Comparison of ENCODE assay signal across 8 cellular contexts in genomic region chr21:36155603-36156338, GRCh38. TPM values are rescaled to one million over a fixed set of nuclear protein-coding genes. Genes with fewer than 3 reads are reported as not detected.
DNase-seq lines count a peak whose midpoint lies in the region; ATAC-seq and TF ChIP-seq lines count a peak whose summit lies in the region.

No MANE protein-coding gene starts in this region.

- H3K27me3 ChIP-seq in MM.1S (replicated peaks; ENCODE audit: insufficient read depth, low read length) = no peaks in the 10 kb centered on the region; the same call in 1 of the 2 replicates
- H3K27me3 ChIP-seq in upper lobe of right lung = no peaks in the 10 kb centered on the region

- peak overlapping the region; percentile 80 to 89 (median 88) for H3K4me3 Mint-ChIP-seq in brain

- H3K27me3 Mint-ChIP-seq in brain = peaks cover 29% of the 10 kb centered on the region

- peaks cover 19% of the 10 kb centered on the region for H3K4me1 Mint-ChIP-seq in brain

- H3K9ac ChIP-seq in MM.1S (ENCODE audit: low read length) = peak overlapping the region; percentile 40; the same call in 1 of the 2 replicates

- H3K27ac Mint-ChIP-seq in brain = no peak overlapping the region

- no peaks in the 10 kb centered on the region for H3K9me3 ChIP-seq in MM.1S (replicated peaks; ENCODE audit: insufficient read depth, low read length)
- no peaks in the 10 kb centered on the region for H3K9me3 ChIP-seq in upper lobe of right lung

- H3F3A ChIP-seq in MM.1S (ENCODE audit: insufficient read depth, low read length) = no peaks in the 10 kb centered on the region

- peak in 1 of 2 donors; percentile 73 for TF ChIP-seq POLR2A in lower leg skin (IDR thresholded peaks at IDR 0.05)

- peak overlapping the region; percentile 62 for H3K4me3 ChIP-seq in GM12865 (ENCODE audit: low read depth, low read length)
- peak overlapping the region; percentile 69 for H3K4me3 ChIP-seq in MM.1S (ENCODE audit: low read length)
- peak overlapping the region; percentile 51 for H3K4me3 ChIP-seq in lower leg skin (ENCODE audit: low read depth, poor library complexity, severe bottlenecking)
- H3K4me3 ChIP-seq in upper lobe of right lung = peak overlapping the region; percentile 75

- H3K9me3 Mint-ChIP-seq in brain = peaks cover 0 to 3% (median 0%) of the 10 kb centered on the region in 5 experiments

- intact Hi-C loops in lower leg skin (cut with DNase I; ENCODE audit: low total_unique reads) = no loop called here
- intact Hi-C loops in upper lobe of right lung (cut with DNase I) = no loop called here
- intact Hi-C loops in head of caudate nucleus (cut with DNase I) = no loop called here

- H3K4me1 ChIP-seq in MM.1S (ENCODE audit: low read length) (peaks cover 4% of the 10 kb centered on the region), upper lobe of right lung (peaks cover 18% of the 10 kb centered on the region)

- TF ChIP-seq CTCF in GM12865 (IDR thresholded peaks at IDR 0.05; ENCODE audit: insufficient read depth, low read depth, low read length, missing control alignments) (no peak), MM.1S (IDR thresholded peaks at IDR 0.05; ENCODE audit: low read length) (no peak), brain (conservative IDR thresholded peaks at IDR 0.05) (no peak), lower leg skin (IDR thresholded peaks at IDR 0.05) (no peak), upper lobe of right lung (IDR thresholded peaks at IDR 0.05) (no peak)

- 1 to 7% methylated on average over 26 to 35 of the region's 53 CpGs for WGBS in lower leg skin, 2 donors

- ATAC-seq in upper lobe of right lung (peak; percentile 58), GM19324 (IDR thresholded peaks at IDR 0.05; ENCODE audit: low FRiP score, unreplicated experiment) (no peak)

- no peaks in the 10 kb centered on the region for H3K9me2 ChIP-seq in MM.1S (replicated peaks; ENCODE audit: insufficient read depth, low read length)

- H3K4me2 ChIP-seq in MM.1S (ENCODE audit: low read depth, low read length) = peak overlapping the region; percentile 98

- H3K36me3 ChIP-seq in MM.1S (replicated peaks; ENCODE audit: insufficient read depth, low read length) = no peaks in the 10 kb centered on the region
- H3K36me3 ChIP-seq in upper lobe of right lung = no peaks in the 10 kb centered on the region

- H3K36me3 Mint-ChIP-seq in brain = peaks cover 8% of the 10 kb centered on the region

- no peaks in the 10 kb centered on the region for H4K20me1 ChIP-seq in MM.1S (ENCODE audit: insufficient read depth, low read length)

- no peaks in the 10 kb centered on the region for H3K79me2 ChIP-seq in MM.1S (ENCODE audit: low read length)

- H2AFZ ChIP-seq in MM.1S (ENCODE audit: low read length) = peak overlapping the region; percentile 95

- H3K27ac ChIP-seq in MM.1S (ENCODE audit: low read length) (no peak overlapping the region), upper lobe of right lung (peak overlapping the region; percentile 87)

- peak; percentile 11 for DNase-seq in GM12865 (ENCODE audit: low read depth)
- no peak for DNase-seq in MM.1S
- DNase-seq in lower leg skin (ENCODE audit: low spot score in 2 of 2) = peak in 1 of 2 donors; percentile 88
- peak; percentile 90 for DNase-seq in upper lobe of right lung
- DNase-seq in HuH-7.5 (ENCODE audit: low spot score) = no peak
- DNase-seq in head of caudate nucleus = no peak

RNA-seq across cellular contexts. Expression of gene DOP1B, which starts 0.9 kb away (rescaled TPM):
- polyA plus RNA-seq in brain (ENCODE audit: insufficient read depth, low read depth, low replicate concordance) = 24.2 TPM
- total RNA-seq in lower leg skin (10 to 100 TPM; 20.0 to 47.3 (median 33.5) TPM), upper lobe of right lung (19.0 TPM)

RNA-seq across cellular contexts. Expression of gene CBR3, which starts 20.9 kb away (rescaled TPM):
- 9.6 TPM for polyA plus RNA-seq in brain (ENCODE audit: insufficient read depth, low read depth, low replicate concordance)
- total RNA-seq in lower leg skin = 10 to 100 TPM; 21.3 to 45.9 (median 37.9) TPM
- total RNA-seq in upper lobe of right lung = 4.1 TPM

Comparison
In these comparisons a context has a peak if more than half of its experiments do, and no peak if none do; other contexts are left out.
1. DNase-seq: peak in GM12865 (single experiment) and upper lobe of right lung (single experiment); none in MM.1S (single experiment), HuH-7.5 (single experiment) and head of caudate nucleus (0 of 42).
2. Peak in every context shown above with its lines, with median percentiles within 50 percentile points of each other: H3K4me3 ChIP-seq.